1 cellular context compared by ENCODE assay signal in the genomic region with DNA sequence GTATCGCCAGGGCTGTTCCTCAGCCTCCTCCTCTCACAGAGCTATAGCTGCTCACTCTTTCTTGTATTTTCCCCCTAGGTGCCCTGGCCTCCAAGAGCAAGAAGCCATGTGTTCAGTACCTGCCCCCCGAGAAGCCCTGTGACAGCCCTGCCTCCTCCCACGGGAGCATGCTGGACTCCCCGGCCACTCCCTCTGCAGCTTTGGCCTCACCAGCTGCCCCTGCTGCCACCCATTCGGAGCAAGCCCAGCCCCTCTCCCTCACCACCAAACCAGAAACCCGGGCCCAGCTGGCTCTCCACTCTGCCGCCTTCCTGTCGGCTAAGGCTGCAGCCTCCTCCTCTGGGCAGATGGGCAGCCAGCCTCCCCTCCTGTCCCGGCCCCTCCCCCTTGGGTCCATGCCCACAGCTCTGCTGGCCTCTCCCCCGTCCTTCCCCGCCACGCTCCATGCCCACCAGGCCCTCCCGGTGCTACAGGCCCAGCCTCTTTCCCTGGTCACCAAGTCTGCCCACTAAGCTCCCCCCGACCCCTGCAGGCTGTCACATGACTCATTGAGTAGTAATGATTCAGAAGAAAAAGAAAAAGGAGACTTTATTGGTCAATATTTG.
A peak's percentile ranks its signal among the peaks of the same experiment; 100 is the strongest.
TF ChIP-seq lines count a peak whose summit lies in the region.

No MANE protein-coding gene starts in this region.

TF ChIP-seq in HepG2, 621 proteins besides CTCF, POLR2A, EP300 and RAD21 (continued from another document and continues in another):
- TF ChIP-seq, protein P1, sequence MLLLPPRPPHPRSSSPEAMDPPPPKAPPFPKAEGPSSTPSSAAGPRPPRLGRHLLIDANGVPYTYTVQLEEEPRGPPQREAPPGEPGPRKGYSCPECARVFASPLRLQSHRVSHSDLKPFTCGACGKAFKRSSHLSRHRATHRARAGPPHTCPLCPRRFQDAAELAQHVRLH (CRISPR knock-in tag; IDR thresholded peaks at IDR 0.05; ENCODE audit: borderline replicate concordance, low read depth): 0 out of 2 replicates have a peak, but pooled peaks have one; percentile 49
- TF ChIP-seq ZNF30 (CRISPR knock-in tag; IDR thresholded peaks at IDR 0.05) (no peak), ZSCAN5A (CRISPR knock-in tag; IDR thresholded peaks at IDR 0.05; ENCODE audit: borderline replicate concordance) (no peak), MEIS1 (CRISPR knock-in tag; IDR thresholded peaks at IDR 0.05; ENCODE audit: borderline replicate concordance) (no peak), FOXO1 (CRISPR knock-in tag; IDR thresholded peaks at IDR 0.05) (no peak), KDM4B (CRISPR knock-in tag; IDR thresholded peaks at IDR 0.05) (no peak), KMT2A (CRISPR knock-in tag; IDR thresholded peaks at IDR 0.05) (no peak), ZNF205 (CRISPR knock-in tag; IDR thresholded peaks at IDR 0.05) (no peak), TSC22D2 (CRISPR knock-in tag; IDR thresholded peaks at IDR 0.05; ENCODE audit: borderline replicate concordance) (no peak), FOXP1 (IDR thresholded peaks at IDR 0.05) (no peak), FOXP1 (CRISPR knock-in tag; IDR thresholded peaks at IDR 0.05) (no peak), ZBTB26 (CRISPR knock-in tag; IDR thresholded peaks at IDR 0.05; ENCODE audit: borderline replicate concordance) (no peak), GATA4 (IDR thresholded peaks at IDR 0.05; ENCODE audit: borderline replicate concordance, low read depth) (no peak), ZNF251 (CRISPR knock-in tag; IDR thresholded peaks at IDR 0.05) (no peak), CHD2 (IDR thresholded peaks at IDR 0.05; ENCODE audit: low read depth, low read length) (no peak), PAF1 (CRISPR knock-in tag; IDR thresholded peaks at IDR 0.05) (peak; percentile 82; the same call in 1 of the 2 replicates), SPEN (CRISPR knock-in tag; IDR thresholded peaks at IDR 0.05; ENCODE audit: low read depth) (peak; percentile 20; the same call in 1 of the 2 replicates), ETV5 (CRISPR knock-in tag; IDR thresholded peaks at IDR 0.05; ENCODE audit: borderline replicate concordance) (no peak), ZNF839 (CRISPR knock-in tag; IDR thresholded peaks at IDR 0.05; ENCODE audit: borderline replicate concordance) (no peak), TARDBP (CRISPR knock-in tag; IDR thresholded peaks at IDR 0.05) (0 out of 2 replicates have a peak, but pooled peaks have one; percentile 34), STAT6 (CRISPR knock-in tag; IDR thresholded peaks at IDR 0.05; ENCODE audit: borderline replicate concordance) (no peak), SIN3A (IDR thresholded peaks at IDR 0.05; ENCODE audit: borderline replicate concordance, low read depth, low read length) (peak; percentile 43; the same call in 1 of the 2 replicates), MATR3 (CRISPR knock-in tag; IDR thresholded peaks at IDR 0.05) (0 out of 2 replicates have a peak, but pooled peaks have one; percentile 29), SMAD1 (CRISPR knock-in tag; IDR thresholded peaks at IDR 0.05; ENCODE audit: borderline replicate concordance, low read depth) (no peak), TMF1 (CRISPR knock-in tag; IDR thresholded peaks at IDR 0.05; ENCODE audit: low read depth) (no peak), KDM5B (CRISPR knock-in tag; IDR thresholded peaks at IDR 0.05; ENCODE audit: borderline replicate concordance) (peak; percentile 27; the same call in 1 of the 2 replicates), ZNF552 (CRISPR knock-in tag; IDR thresholded peaks at IDR 0.05; ENCODE audit: borderline replicate concordance) (no peak), SNAPC4 (CRISPR knock-in tag; IDR thresholded peaks at IDR 0.05) (no peak)
- TF ChIP-seq, protein P2, sequence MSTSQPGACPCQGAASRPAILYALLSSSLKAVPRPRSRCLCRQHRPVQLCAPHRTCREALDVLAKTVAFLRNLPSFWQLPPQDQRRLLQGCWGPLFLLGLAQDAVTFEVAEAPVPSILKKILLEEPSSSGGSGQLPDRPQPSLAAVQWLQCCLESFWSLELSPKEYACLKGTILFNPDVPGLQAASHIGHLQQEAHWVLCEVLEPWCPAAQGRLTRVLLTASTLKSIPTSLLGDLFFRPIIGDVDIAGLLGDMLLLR (CRISPR knock-in tag; IDR thresholded peaks at IDR 0.05): 0 out of 2 replicates have a peak, but pooled peaks have one; percentile 34
- TF ChIP-seq, protein P3, sequence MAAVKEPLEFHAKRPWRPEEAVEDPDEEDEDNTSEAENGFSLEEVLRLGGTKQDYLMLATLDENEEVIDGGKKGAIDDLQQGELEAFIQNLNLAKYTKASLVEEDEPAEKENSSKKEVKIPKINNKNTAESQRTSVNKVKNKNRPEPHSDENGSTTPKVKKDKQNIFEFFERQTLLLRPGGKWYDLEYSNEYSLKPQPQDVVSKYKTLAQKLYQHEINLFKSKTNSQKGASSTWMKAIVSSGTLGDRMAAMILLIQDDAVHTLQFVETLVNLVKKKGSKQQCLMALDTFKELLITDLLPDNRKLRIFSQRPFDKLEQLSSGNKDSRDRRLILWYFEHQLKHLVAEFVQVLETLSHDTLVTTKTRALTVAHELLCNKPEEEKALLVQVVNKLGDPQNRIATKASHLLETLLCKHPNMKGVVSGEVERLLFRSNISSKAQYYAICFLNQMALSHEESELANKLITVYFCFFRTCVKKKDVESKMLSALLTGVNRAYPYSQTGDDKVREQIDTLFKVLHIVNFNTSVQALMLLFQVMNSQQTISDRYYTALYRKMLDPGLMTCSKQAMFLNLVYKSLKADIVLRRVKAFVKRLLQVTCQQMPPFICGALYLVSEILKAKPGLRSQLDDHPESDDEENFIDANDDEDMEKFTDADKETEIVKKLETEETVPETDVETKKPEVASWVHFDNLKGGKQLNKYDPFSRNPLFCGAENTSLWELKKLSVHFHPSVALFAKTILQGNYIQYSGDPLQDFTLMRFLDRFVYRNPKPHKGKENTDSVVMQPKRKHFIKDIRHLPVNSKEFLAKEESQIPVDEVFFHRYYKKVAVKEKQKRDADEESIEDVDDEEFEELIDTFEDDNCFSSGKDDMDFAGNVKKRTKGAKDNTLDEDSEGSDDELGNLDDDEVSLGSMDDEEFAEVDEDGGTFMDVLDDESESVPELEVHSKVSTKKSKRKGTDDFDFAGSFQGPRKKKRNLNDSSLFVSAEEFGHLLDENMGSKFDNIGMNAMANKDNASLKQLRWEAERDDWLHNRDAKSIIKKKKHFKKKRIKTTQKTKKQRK (IDR thresholded peaks at IDR 0.05; ENCODE audit: low read length): no peak
- TF ChIP-seq, protein P4, sequence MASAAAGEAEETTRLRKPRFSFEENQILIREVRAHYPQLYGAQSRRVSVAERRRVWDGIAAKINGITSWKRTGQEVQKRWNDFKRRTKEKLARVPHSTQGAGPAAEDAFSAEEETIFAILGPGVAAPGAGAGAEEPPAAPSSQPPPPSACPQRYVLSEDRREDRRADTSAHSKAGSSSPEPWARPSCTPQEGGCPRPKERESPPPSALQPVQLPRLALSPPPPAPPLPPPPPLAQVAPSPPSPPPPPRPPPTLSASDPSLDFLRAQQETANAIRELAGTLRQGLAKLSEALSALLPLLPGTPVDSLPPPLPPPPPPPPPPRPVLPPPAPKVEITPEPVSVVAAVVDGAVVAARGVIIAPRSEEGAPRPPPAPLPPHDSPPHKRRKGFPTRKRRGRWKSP (CRISPR knock-in tag; IDR thresholded peaks at IDR 0.05): no peak
- TF ChIP-seq, protein P5, sequence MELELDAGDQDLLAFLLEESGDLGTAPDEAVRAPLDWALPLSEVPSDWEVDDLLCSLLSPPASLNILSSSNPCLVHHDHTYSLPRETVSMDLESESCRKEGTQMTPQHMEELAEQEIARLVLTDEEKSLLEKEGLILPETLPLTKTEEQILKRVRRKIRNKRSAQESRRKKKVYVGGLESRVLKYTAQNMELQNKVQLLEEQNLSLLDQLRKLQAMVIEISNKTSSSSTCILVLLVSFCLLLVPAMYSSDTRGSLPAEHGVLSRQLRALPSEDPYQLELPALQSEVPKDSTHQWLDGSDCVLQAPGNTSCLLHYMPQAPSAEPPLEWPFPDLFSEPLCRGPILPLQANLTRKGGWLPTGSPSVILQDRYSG (CRISPR knock-in tag; IDR thresholded peaks at IDR 0.05): no peak
- TF ChIP-seq, protein P6, sequence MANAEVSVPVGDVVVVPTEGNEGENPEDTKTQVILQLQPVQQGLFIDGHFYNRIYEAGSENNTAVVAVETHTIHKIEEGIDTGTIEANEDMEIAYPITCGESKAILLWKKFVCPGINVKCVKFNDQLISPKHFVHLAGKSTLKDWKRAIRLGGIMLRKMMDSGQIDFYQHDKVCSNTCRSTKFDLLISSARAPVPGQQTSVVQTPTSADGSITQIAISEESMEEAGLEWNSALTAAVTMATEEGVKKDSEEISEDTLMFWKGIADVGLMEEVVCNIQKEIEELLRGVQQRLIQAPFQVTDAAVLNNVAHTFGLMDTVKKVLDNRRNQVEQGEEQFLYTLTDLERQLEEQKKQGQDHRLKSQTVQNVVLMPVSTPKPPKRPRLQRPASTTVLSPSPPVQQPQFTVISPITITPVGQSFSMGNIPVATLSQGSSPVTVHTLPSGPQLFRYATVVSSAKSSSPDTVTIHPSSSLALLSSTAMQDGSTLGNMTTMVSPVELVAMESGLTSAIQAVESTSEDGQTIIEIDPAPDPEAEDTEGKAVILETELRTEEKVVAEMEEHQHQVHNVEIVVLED (CRISPR knock-in tag; IDR thresholded peaks at IDR 0.05; ENCODE audit: borderline replicate concordance): no peak
- TF ChIP-seq, protein P7, sequence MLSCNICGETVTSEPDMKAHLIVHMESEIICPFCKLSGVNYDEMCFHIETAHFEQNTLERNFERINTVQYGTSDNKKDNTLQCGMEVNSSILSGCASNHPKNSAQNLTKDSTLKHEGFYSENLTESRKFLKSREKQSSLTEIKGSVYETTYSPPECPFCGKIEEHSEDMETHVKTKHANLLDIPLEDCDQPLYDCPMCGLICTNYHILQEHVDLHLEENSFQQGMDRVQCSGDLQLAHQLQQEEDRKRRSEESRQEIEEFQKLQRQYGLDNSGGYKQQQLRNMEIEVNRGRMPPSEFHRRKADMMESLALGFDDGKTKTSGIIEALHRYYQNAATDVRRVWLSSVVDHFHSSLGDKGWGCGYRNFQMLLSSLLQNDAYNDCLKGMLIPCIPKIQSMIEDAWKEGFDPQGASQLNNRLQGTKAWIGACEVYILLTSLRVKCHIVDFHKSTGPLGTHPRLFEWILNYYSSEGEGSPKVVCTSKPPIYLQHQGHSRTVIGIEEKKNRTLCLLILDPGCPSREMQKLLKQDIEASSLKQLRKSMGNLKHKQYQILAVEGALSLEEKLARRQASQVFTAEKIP (CRISPR knock-in tag; IDR thresholded peaks at IDR 0.05; ENCODE audit: borderline replicate concordance): no peak
